ENCODE assay signal across 11 cellular contexts in genomic region chr1:6271001-6271400, GRCh38.
"Had no signal": no experiment of that assay in that cellular context is flagged by ENCODE, and none has a peak within 500 bp of the region (broad histone marks: within the 10 kb centered on the region; RNA-seq: fewer than 3 reads in every experiment).

No MANE protein-coding gene starts in this region.

- H3K27ac ChIP-seq: epithelial cell of prostate, gastroesophageal sphincter, thyroid gland, VCaP had no signal

- H3K27me3 ChIP-seq: gastroesophageal sphincter, thyroid gland had no signal

- H3K9me3 ChIP-seq: gastroesophageal sphincter, thyroid gland had no signal

- H3K4me3 ChIP-seq: gastroesophageal sphincter, smooth muscle cell, thyroid gland had no signal

- DNase-seq: activated CD4-positive, alpha-beta memory T cell treated with anti-CD3 and anti-CD28 coated beads, Interleukin-2, amount 10 ng/mL, durations not matched to agents 7 days and 5 days; activated CD8-positive, alpha-beta memory T cell treated with anti-CD3 and anti-CD28 coated beads, Interleukin-2, amount 50 U/mL, for 4 hours; activated naive CD4-positive, alpha-beta T cell treated with Interleukin-2 at 50 U/mL for 16 hours; effector CD4-positive, alpha-beta T cell; kidney glomerular epithelial cell; T-cell; thyroid gland had no signal

- H3K4me1 ChIP-seq: thyroid gland had no signal

- H3K36me3 ChIP-seq: gastroesophageal sphincter, thyroid gland had no signal
